Comparison of ENCODE assay signal across 1 cellular context in genomic region chr19:1841209-1841924, GRCh38.
TF ChIP-seq lines count a peak whose summit lies in the region.

No MANE protein-coding gene starts in this region.

TF ChIP-seq in HEK293, 187 proteins besides CTCF, POLR2A, EP300 and RAD21 (continued from another document):
- TF ChIP-seq, protein P1, sequence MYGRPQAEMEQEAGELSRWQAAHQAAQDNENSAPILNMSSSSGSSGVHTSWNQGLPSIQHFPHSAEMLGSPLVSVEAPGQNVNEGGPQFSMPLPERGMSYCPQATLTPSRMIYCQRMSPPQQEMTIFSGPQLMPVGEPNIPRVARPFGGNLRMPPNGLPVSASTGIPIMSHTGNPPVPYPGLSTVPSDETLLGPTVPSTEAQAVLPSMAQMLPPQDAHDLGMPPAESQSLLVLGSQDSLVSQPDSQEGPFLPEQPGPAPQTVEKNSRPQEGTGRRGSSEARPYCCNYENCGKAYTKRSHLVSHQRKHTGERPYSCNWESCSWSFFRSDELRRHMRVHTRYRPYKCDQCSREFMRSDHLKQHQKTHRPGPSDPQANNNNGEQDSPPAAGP (tag by site-specific recombination; IDR thresholded peaks at IDR 0.05) = peak; percentile 45; the same call in 1 of the 2 replicates
- TF ChIP-seq ZBTB17 (tag by site-specific recombination; IDR thresholded peaks at IDR 0.05) = 0 out of 2 replicates have a peak, but pooled peaks have one; percentile 33
